In the genomic region with DNA sequence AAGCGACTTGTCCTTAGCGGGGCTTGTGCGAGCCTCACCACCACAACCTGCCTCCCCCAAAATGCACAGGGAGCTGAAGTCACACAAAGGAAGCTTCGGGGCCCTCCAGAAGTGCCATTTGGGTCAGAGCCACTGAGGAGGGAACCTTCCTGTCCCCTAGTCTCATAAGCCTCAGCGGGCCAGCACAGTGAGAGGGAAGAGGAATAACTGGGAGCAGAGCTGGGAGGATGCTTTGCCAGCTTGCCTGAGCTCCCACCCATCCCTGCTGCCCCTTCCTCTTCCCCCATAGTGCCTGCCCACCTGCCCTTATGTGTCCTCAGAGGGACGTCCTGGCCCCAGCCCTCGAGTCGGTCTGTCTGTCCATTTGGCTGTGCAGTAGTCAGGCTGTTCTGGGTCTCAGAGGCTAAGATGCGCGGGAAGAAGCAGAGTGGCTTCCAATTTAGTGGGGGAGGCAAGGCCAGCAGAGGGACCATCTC, we compare ENCODE assay signal across 16 cellular contexts. TPM values are rescaled to one million over a fixed set of nuclear protein-coding genes. Genes with fewer than 3 reads are reported as not detected.
"Had no signal": no experiment of that assay in that cellular context is flagged by ENCODE, and none has a peak within 500 bp of the region (broad histone marks: within the 10 kb centered on the region; RNA-seq: fewer than 3 reads in every experiment).

No MANE protein-coding gene starts in this region.

- ATAC-seq: activated T-cell treated with anti-CD3 and anti-CD28 coated beads, Interleukin-2, amount 50 U/mL, for 4 hours; left lung; naive thymus-derived CD4-positive, alpha-beta T cell; upper lobe of right lung had no signal

- H3K9me3 ChIP-seq: esophagus muscularis mucosa, left lung, mucosa of descending colon, neutrophil, upper lobe of right lung had no signal

- H3K4me1 ChIP-seq: left lung, upper lobe of right lung had no signal

- H3K27me3 ChIP-seq: cardiac muscle cell, esophagus muscularis mucosa, left lung, neutrophil, upper lobe of right lung had no signal

- H3K4me3 ChIP-seq: cardiac muscle cell, esophagus muscularis mucosa, left lung, mucosa of descending colon, smooth muscle cell, upper lobe of right lung had no signal

- H3K27ac Mint-ChIP-seq: naive thymus-derived CD4-positive, alpha-beta T cell; stimulated activated naive CD8-positive, alpha-beta T cell treated with anti-CD3 and anti-CD28 coated beads, Interleukin-15, Interleukin-2, amounts not matched to agents 100 ng/mL and 50 ng/mL, for 24 hours had no signal

- H3K27me3 Mint-ChIP-seq: naive thymus-derived CD4-positive, alpha-beta T cell; stimulated activated naive CD8-positive, alpha-beta T cell treated with anti-CD3 and anti-CD28 coated beads, Interleukin-15, Interleukin-2, amounts not matched to agents 100 ng/mL and 50 ng/mL, for 24 hours had no signal

- H3K27ac ChIP-seq: cardiac muscle cell, esophagus muscularis mucosa, left lung, neutrophil, upper lobe of right lung had no signal

- H3K4me3 Mint-ChIP-seq: activated T-cell treated with anti-CD3 and anti-CD28 coated beads, Interleukin-2, amount 50 U/mL, for 4 hours; naive thymus-derived CD4-positive, alpha-beta T cell; stimulated activated naive CD8-positive, alpha-beta T cell treated with anti-CD3 and anti-CD28 coated beads, Interleukin-15, Interleukin-2, amounts not matched to agents 100 ng/mL and 50 ng/mL, for 24 hours had no signal

- DNase-seq: activated CD4-positive, alpha-beta T cell treated with anti-CD3 and anti-CD28 coated beads, Interleukin-2, amount 50 U/mL, for 1 hour; activated gamma-delta T cell treated with Interleukin-2 at 50 U/mL for 16 hours; activated T-cell treated with anti-CD3 and anti-CD28 coated beads, Interleukin-2, amount 50 U/mL, for 4 hours; left lung; mucosa of descending colon; naive thymus-derived CD4-positive, alpha-beta T cell; retina; SW 1271; upper lobe of right lung had no signal

- H3K36me3 ChIP-seq: cardiac muscle cell, esophagus muscularis mucosa, left lung, upper lobe of right lung had no signal

RNA-seq across cellular contexts. Expression of a gene that starts 51.8 kb away (rescaled TPM):
- total RNA-seq: activated T-cell treated with anti-CD3 and anti-CD28 coated beads, Interleukin-2, amount 50 U/mL, for 4 hours; cardiac muscle cell; naive thymus-derived CD4-positive, alpha-beta T cell; SK-MEL-5; smooth muscle cell had no signal
- polyA plus RNA-seq: keratinocyte; naive thymus-derived CD4-positive, alpha-beta T cell; smooth muscle cell had no signal

RNA-seq across cellular contexts. Expression of a gene that starts 58.7 kb away (rescaled TPM):
- total RNA-seq: SK-MEL-5 had no signal
- polyA plus RNA-seq: keratinocyte; naive thymus-derived CD4-positive, alpha-beta T cell had no signal
